1 cellular context compared by ENCODE assay signal in the genomic region with DNA sequence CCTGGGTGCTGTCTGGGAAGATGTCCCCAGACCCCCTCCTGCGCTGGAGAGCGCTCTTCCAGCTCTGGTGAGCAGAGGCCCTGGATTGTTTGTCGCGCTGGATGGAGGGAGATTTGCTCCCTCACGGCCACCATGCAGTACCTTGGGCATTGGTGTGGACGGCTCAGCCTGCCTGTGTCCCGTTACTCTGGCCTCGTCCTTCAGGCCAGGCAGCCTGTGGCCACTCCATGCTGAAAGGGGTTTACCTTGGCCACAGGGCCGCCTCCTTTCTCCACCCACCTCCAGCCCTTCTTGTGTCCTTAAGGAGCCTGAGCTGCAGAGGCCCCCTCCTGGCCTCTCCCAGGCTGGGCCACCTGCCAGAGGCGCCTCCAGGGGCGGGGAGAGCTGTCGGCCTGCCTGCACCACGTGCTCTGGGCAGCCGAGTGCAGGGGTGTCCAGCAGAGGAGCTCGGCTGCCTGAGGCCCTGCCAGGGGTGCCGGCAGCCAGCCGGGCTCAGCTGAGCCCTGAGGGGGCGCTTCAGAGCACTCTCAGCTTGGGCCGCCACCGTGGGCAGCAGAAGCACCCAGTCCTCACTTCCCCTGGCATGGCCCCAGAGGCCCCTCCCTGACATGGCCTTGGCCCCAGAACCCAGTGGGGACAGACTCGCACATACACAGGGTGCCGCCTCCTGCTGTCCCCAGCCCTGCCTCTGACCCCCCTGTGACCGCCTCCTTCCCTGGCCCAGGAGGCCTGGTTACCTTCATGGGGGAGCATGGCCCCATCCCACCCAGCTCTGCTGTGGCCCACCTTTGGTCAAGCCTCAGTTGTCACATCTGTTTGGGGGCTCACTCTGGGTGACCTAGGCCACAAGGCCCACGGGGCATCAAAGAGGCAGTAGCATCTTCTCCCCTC.
TF ChIP-seq lines count a peak whose summit lies in the region.

No MANE protein-coding gene starts in this region.

TF ChIP-seq in A549, 52 proteins besides CTCF, POLR2A, EP300 and RAD21 (continued from another document):
- TF ChIP-seq, protein P1, sequence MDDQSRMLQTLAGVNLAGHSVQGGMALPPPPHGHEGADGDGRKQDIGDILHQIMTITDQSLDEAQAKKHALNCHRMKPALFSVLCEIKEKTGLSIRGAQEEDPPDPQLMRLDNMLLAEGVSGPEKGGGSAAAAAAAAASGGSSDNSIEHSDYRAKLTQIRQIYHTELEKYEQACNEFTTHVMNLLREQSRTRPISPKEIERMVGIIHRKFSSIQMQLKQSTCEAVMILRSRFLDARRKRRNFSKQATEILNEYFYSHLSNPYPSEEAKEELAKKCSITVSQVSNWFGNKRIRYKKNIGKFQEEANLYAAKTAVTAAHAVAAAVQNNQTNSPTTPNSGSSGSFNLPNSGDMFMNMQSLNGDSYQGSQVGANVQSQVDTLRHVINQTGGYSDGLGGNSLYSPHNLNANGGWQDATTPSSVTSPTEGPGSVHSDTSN (IDR thresholded peaks at IDR 0.05) = 0 out of 2 replicates have a peak, but pooled peaks have one; percentile 3
TF ChIP-seq in A549: peak in this region for 6.
